In genomic region chr4:6938237-6938636, GRCh38 we compare ENCODE assay signal across 12 cellular contexts. TPM values are rescaled to one million over a fixed set of nuclear protein-coding genes. Genes with fewer than 3 reads are reported as not detected.
DNase-seq lines count a peak whose midpoint lies in the region; ATAC-seq and TF ChIP-seq lines count a peak whose summit lies in the region.
"Had no signal": no experiment of that assay in that cellular context is flagged by ENCODE, and none has a peak within 500 bp of the region (broad histone marks: within the 10 kb centered on the region; RNA-seq: fewer than 3 reads in every experiment).

No MANE protein-coding gene starts in this region.

- H3K36me3 ChIP-seq in CD8-positive, alpha-beta memory T cell (ENCODE audit: insufficient read depth, low read length), result no peaks in the 10 kb centered on the region
- H3K36me3 ChIP-seq: MG63 had no signal

- intact Hi-C loops in posterior vena cava (cut with DNase I), result no loop called here

- H3K9me3 Mint-ChIP-seq in CD8-positive, alpha-beta memory T cell, result no peaks in the 10 kb centered on the region

- H3K27ac Mint-ChIP-seq in CD8-positive, alpha-beta memory T cell, result peak overlapping the region in 7 of 8 donors; percentile 38 to 91 (median 71)

- H3K36me3 Mint-ChIP-seq in CD8-positive, alpha-beta memory T cell, result peaks cover 8 to 24% (median 12%) of the 10 kb centered on the region in 3 donors

- CTCF ChIA-PET in CD8-positive, alpha-beta memory T cell (lab: Charles Lee), result no interaction called here

- no peaks in the 10 kb centered on the region for H3K27me3 ChIP-seq in CD8-positive, alpha-beta memory T cell (ENCODE audit: insufficient read depth, low read length, poor library complexity, severe bottlenecking)
- H3K27me3 ChIP-seq: MG63 had no signal

- peaks cover 46% of the 10 kb centered on the region for H3K4me1 ChIP-seq in CD8-positive, alpha-beta memory T cell (ENCODE audit: insufficient read depth, low read length)

- H3K9me3 ChIP-seq in CD8-positive, alpha-beta memory T cell (ENCODE audit: low read length), result no peaks in the 10 kb centered on the region
- H3K9me3 ChIP-seq: MG63 had no signal

- no peak overlapping the region for H3K27ac ChIP-seq in CD8-positive, alpha-beta memory T cell (ENCODE audit: low read depth, low read length)

- POLR2A ChIA-PET in CD8-positive, alpha-beta memory T cell (lab: Charles Lee), result no interaction called here

- no peak for ATAC-seq in HG02763 (IDR thresholded peaks at IDR 0.05; ENCODE audit: unreplicated experiment)
- ATAC-seq: activated CD8-positive, alpha-beta T cell treated with anti-CD3 and anti-CD28 coated beads for 36 hours had no signal

- TF ChIP-seq CTCF in fibroblast of pulmonary artery (IDR thresholded peaks at IDR 0.05; ENCODE audit: low read length, missing control alignments), result no peak

- peaks cover 69 to 90% (median 77%) of the 10 kb centered on the region in 3 donors for H3K4me1 Mint-ChIP-seq in CD8-positive, alpha-beta memory T cell

- no peak overlapping the region for H3K4me3 ChIP-seq in CD8-positive, alpha-beta memory T cell (ENCODE audit: low read length)
- no peak overlapping the region for H3K4me3 ChIP-seq in fibroblast of pulmonary artery (replicated peaks; ENCODE audit: low read depth, low read length)
- H3K4me3 ChIP-seq: MG63 had no signal

- DNase-seq in CD8-positive, alpha-beta memory T cell, result no peak
- DNase-seq in NOMO-1 (lab: John Stamatoyannopoulos, UW; ENCODE audit: unreplicated experiment in 2 of 2) (peak; percentile 26 to 47), fibroblast of pulmonary artery (ENCODE audit: low read depth) (peak; percentile 28), posterior vena cava (ENCODE audit: low spot score) (peak; percentile 91), HuH-7.5 (ENCODE audit: low spot score) (no peak), NCI-H2227 (lab: John Stamatoyannopoulos, UW; ENCODE audit: unreplicated experiment) (no peak), NCI-H1930 (lab: John Stamatoyannopoulos, UW) (no peak)
- DNase-seq: activated CD8-positive, alpha-beta T cell treated with anti-CD3 and anti-CD28 coated beads for 36 hours; MG63; RPMI8226 had no signal

- no peaks in the 10 kb centered on the region for H3K27me3 Mint-ChIP-seq in CD8-positive, alpha-beta memory T cell
- H3K27me3 Mint-ChIP-seq: activated CD8-positive, alpha-beta T cell treated with anti-CD3 and anti-CD28 coated beads for 36 hours; type B pancreatic cell had no signal

- peak overlapping the region in 1 of 7 donors; percentile 28 for H3K4me3 Mint-ChIP-seq in CD8-positive, alpha-beta memory T cell
- H3K4me3 Mint-ChIP-seq: activated CD8-positive, alpha-beta T cell treated with anti-CD3 and anti-CD28 coated beads for 36 hours; type B pancreatic cell had no signal

RNA-seq across cellular contexts. Expression of gene TBC1D14, which starts 28.6 kb away (rescaled TPM):
- 10 to 100 TPM; 38.0 to 43.7 TPM for total RNA-seq in CD8-positive, alpha-beta memory T cell
- polyA plus RNA-seq in CD8-positive, alpha-beta memory T cell, result 48.5 TPM
- total RNA-seq in posterior vena cava, result 10 to 100 TPM; 30.5 to 42.6 TPM

Comparison
In these comparisons a context has a peak if more than half of its experiments do, and no peak if none do; other contexts are left out.
1. DNase-seq: peak in NOMO-1 (2 of 2), fibroblast of pulmonary artery (single experiment) and posterior vena cava (single experiment); none in CD8-positive, alpha-beta memory T cell (0 of 5), HuH-7.5 (single experiment), NCI-H2227 (single experiment) and NCI-H1930 (0 of 2).